ENCODE assay signal across 9 cellular contexts in the genomic region with DNA sequence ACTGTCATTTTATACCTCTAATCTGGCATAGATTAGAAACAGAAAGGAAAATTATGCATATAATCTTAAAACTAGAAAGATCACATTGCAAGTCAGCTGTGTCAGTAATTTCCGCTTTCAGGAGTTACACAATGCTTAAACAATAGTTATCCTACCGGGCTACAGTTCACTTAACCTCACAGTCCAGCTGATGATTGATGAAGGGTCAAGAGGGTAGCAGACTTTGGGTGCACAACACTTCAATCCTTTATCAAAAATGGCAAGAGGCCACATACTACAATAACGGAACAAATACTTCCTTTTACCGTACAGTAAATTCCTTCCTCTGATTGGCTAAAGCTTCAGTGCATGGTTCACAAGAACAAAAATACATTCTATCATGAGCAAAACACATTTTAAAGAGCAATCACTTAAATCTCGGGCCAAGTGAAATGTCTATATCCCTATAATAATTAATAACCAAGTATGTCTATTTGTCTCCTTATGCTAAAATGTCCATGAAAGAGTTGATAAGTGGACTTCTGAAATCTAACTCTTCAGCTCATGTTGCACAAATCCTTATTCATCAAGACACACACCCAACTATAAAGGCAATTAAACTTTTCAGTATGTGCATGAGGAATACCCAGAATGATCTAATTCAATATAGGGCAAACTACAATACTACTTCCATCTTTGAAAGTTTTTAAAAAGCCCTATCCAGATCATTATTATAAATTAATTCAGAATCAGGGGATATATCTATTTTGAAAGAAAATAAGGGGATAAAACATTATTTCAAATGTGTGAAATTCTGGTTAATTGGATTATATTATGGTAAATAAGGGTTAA.
A peak's percentile ranks its signal among the peaks of the same experiment; 100 is the strongest.
DNase-seq lines count a peak whose midpoint lies in the region; ATAC-seq, FAIRE-seq and TF ChIP-seq lines count a peak whose summit lies in the region.
"Had no signal": no experiment of that assay in that cellular context is flagged by ENCODE, and none has a peak within 500 bp of the region (broad histone marks: within the 10 kb centered on the region; RNA-seq: fewer than 3 reads in every experiment).

No MANE protein-coding gene starts in this region.

- POLR2A ChIA-PET in HepG2 (lab: Yijun Ruan, JAX): interaction anchor here (0.9 to 2.6 kb wide), 3 partner anchors 23 to 191 kb away, joined by 4 to 10 read pairs (median 6); no protein-coding TSS in a partner anchor

- ATAC-seq in DND-41 (ENCODE audit: insufficient read depth, low read depth) (no peak), HG03097 (IDR thresholded peaks at IDR 0.05; ENCODE audit: low FRiP score, unreplicated experiment) (peak; percentile 47), HepG2 (peak; percentile 96)

- H3K9me3 Mint-ChIP-seq in activated T-helper 2 cell treated with anti-CD3 and anti-CD28 coated beads, Interferon-gamma antibody, Interleukin-2, Interleukin-4, amounts not matched to agents 10 μg/mL and 5 μg/mL and 100 μg/mL, durations not matched to agents 14 hours and 24 hours and 36 hours: no peaks in the 10 kb centered on the region
- H3K9me3 Mint-ChIP-seq in chondrocyte (ENCODE audit: low read depth): no peaks in the 10 kb centered on the region

- intact Hi-C loops in activated T-helper 2 cell treated with anti-CD3 and anti-CD28 coated beads, Interferon-gamma antibody, Interleukin-2, Interleukin-4, amounts not matched to agents 10 μg/mL and 5 μg/mL and 100 μg/mL, durations not matched to agents 14 hours and 24 hours and 36 hours (cut with micrococcal nuclease): loop anchor here (1.0 kb wide), 1 partner anchor 12 kb away; no protein-coding TSS in a partner anchor
- intact Hi-C loops in HepG2 (cut with micrococcal nuclease; ENCODE audit: unreplicated experiment): loop anchor here (1.0 to 2.0 kb wide), 3 partner anchors 17 to 77 kb away; a partner anchor contains a TSS

- in situ Hi-C loops in HepG2 (cut with HindIII; ENCODE audit: extremely low pct_ligation_motif_present, low pct_unique_long_range_greater_than_20kb): no loop called here

- peaks cover 2% of the 10 kb centered on the region; the same call in 1 of the 2 replicates for H4K20me1 ChIP-seq in DND-41 (ENCODE audit: insufficient read depth, low read length)
- H4K20me1 ChIP-seq in HepG2 (ENCODE audit: insufficient read depth, low read length): no peaks in the 10 kb centered on the region

- no peaks in the 10 kb centered on the region for H3K27me3 ChIP-seq in DND-41 (ENCODE audit: insufficient read depth, low read length, poor library complexity)
- no peaks in the 10 kb centered on the region for H3K27me3 ChIP-seq in HepG2 (ENCODE audit: control insufficient read depth in 1 of 2, insufficient read depth in 2 of 2, low read length in 2 of 2)
- no peaks in the 10 kb centered on the region for H3K27me3 ChIP-seq in MG63

- H3K9ac ChIP-seq in DND-41 (ENCODE audit: low read depth, low read length): no peak overlapping the region
- H3K9ac ChIP-seq in HepG2 (ENCODE audit: insufficient read depth, low read depth, low read length): no peak overlapping the region
- H3K9ac ChIP-seq: KMS-11 had no signal

- TF ChIP-seq RAD21 in HepG2 (CRISPR knock-in tag; IDR thresholded peaks at IDR 0.05): no peak

- DNase-seq in DND-41: no peak
- DNase-seq in activated T-helper 2 cell treated with anti-CD3 and anti-CD28 coated beads, Interferon-gamma antibody, Interleukin-2, Interleukin-4, amounts not matched to agents 10 μg/mL and 5 μg/mL and 100 μg/mL, durations not matched to agents 14 hours and 24 hours and 36 hours (ENCODE audit: low spot score): no peak
- DNase-seq in HepG2 (ENCODE audit: low spot score): peak; percentile 99
- no peak for DNase-seq in chondrocyte (ENCODE audit: low spot score)
- DNase-seq in NCI-H1092 treated with DMSO at 0.1 percent for 48 hours (lab: John Stamatoyannopoulos, UW): no peak
- no peak for DNase-seq in MG63
- no peak for DNase-seq in KG1 (lab: John Stamatoyannopoulos, UW)

- H3K4me3 ChIP-seq in DND-41 (ENCODE audit: low read depth in 1 of 2, low read length in 2 of 2): no peak overlapping the region
- H3K4me3 ChIP-seq in HepG2 (replicated peaks in 1 of 3; ENCODE audit: insufficient read depth in 1 of 3, low read depth in 2 of 3, low read length in 3 of 3): peak overlapping the region in 2 of 3 experiments; percentile 15 to 21; a peak in 1 of 6 replicates
- H3K4me3 ChIP-seq in MG63: no peak overlapping the region

- FAIRE-seq in HepG2 (lab: Jason Lieb, UNC): peak; percentile 78

- H3K27ac Mint-ChIP-seq in activated T-helper 2 cell treated with anti-CD3 and anti-CD28 coated beads, Interferon-gamma antibody, Interleukin-2, Interleukin-4, amounts not matched to agents 10 μg/mL and 5 μg/mL and 100 μg/mL, durations not matched to agents 14 hours and 24 hours and 36 hours: no peak overlapping the region
- H3K27ac Mint-ChIP-seq in chondrocyte (ENCODE audit: unreplicated experiment): no peak overlapping the region

- 3% methylated on average over 5 of the region's 5 CpGs for WGBS in HepG2 (ENCODE audit: low lambda C conversion rate)

- H3K9me3 ChIP-seq in DND-41 (ENCODE audit: insufficient read depth, low read length, severe bottlenecking): no peaks in the 10 kb centered on the region
- H3K9me3 ChIP-seq in HepG2 (ENCODE audit: low read length): no peaks in the 10 kb centered on the region
- no peaks in the 10 kb centered on the region for H3K9me3 ChIP-seq in MG63

- H3K27ac ChIP-seq in DND-41 (ENCODE audit: low read length): no peak overlapping the region
- peak overlapping the region; percentile 55 for H3K27ac ChIP-seq in HepG2 (ENCODE audit: extremely low read length, insufficient read depth, low read length)
- H3K27ac ChIP-seq: KMS-11 had no signal

- H3K4me1 ChIP-seq in DND-41 (ENCODE audit: insufficient read depth, low read length) (peaks cover 15% of the 10 kb centered on the region), HepG2 (ENCODE audit: insufficient read depth, low read length) (peaks cover 66% of the 10 kb centered on the region)

- TF ChIP-seq CTCF in DND-41 (IDR thresholded peaks at IDR 0.05; ENCODE audit: borderline replicate concordance, extremely low read depth, low read length, poor library complexity, severe bottlenecking) (peak; percentile 3), HepG2 (CRISPR knock-in tag; IDR thresholded peaks at IDR 0.05) (no peak), chondrocyte (IDR thresholded peaks at IDR 0.05) (no peak)

- no peak for TF ChIP-seq POLR2A in HepG2 (IDR thresholded peaks at IDR 0.05; ENCODE audit: insufficient read depth in 1 of 2, low read depth in 2 of 2, low read length in 2 of 2)

- H3K36me3 ChIP-seq in DND-41 (ENCODE audit: insufficient read depth, low read length) (no peaks in the 10 kb centered on the region), HepG2 (replicated peaks in 1 of 2; ENCODE audit: control insufficient read depth in 1 of 2, insufficient read depth in 2 of 2, low read length in 2 of 2) (no peaks in the 10 kb centered on the region), MG63 (no peaks in the 10 kb centered on the region)

- H3K4me2 ChIP-seq in DND-41 (ENCODE audit: insufficient read depth, low read length): no peak overlapping the region
- H3K4me2 ChIP-seq in HepG2 (ENCODE audit: low read depth, low read length): peak overlapping the region; percentile 62
- H3K4me2 ChIP-seq: KMS-11 had no signal

- peaks cover 61% of the 10 kb centered on the region for H3K4me1 Mint-ChIP-seq in activated T-helper 2 cell treated with anti-CD3 and anti-CD28 coated beads, Interferon-gamma antibody, Interleukin-2, Interleukin-4, amounts not matched to agents 10 μg/mL and 5 μg/mL and 100 μg/mL, durations not matched to agents 14 hours and 24 hours and 36 hours (ENCODE audit: low read depth)
- peaks cover 17% of the 10 kb centered on the region for H3K4me1 Mint-ChIP-seq in chondrocyte (ENCODE audit: low read depth)

- H3K4me3 Mint-ChIP-seq in activated T-helper 2 cell treated with anti-CD3 and anti-CD28 coated beads, Interferon-gamma antibody, Interleukin-2, Interleukin-4, amounts not matched to agents 10 μg/mL and 5 μg/mL and 100 μg/mL, durations not matched to agents 14 hours and 24 hours and 36 hours (ENCODE audit: low read depth): peak overlapping the region; percentile 6
- H3K4me3 Mint-ChIP-seq in chondrocyte (ENCODE audit: unreplicated experiment): no peak overlapping the region

- H2AFZ ChIP-seq in DND-41 (ENCODE audit: low read depth, low read length) (no peak overlapping the region), HepG2 (ENCODE audit: low read length) (no peak overlapping the region)

- peaks cover 23% of the 10 kb centered on the region for H3K36me3 Mint-ChIP-seq in activated T-helper 2 cell treated with anti-CD3 and anti-CD28 coated beads, Interferon-gamma antibody, Interleukin-2, Interleukin-4, amounts not matched to agents 10 μg/mL and 5 μg/mL and 100 μg/mL, durations not matched to agents 14 hours and 24 hours and 36 hours (ENCODE audit: low read depth)
- H3K36me3 Mint-ChIP-seq in chondrocyte (ENCODE audit: low read depth): no peaks in the 10 kb centered on the region

- BruUV-seq in HepG2 (replicated peaks; lab: Mats Ljungman, UMichigan): no TSS peak

- H3K79me2 ChIP-seq in DND-41 (ENCODE audit: insufficient read depth, low read length) (no peaks in the 10 kb centered on the region), HepG2 (ENCODE audit: insufficient read depth, low read length) (peaks cover 5% of the 10 kb centered on the region)

- TF ChIP-seq EP300 in HepG2 (IDR thresholded peaks at IDR 0.05; ENCODE audit: low read depth in 2 of 2, low read length in 2 of 2): peak; percentile 33 to 94; a peak in 3 of 4 replicates
- TF ChIP-seq EP300 in HepG2 (CRISPR knock-in tag; IDR thresholded peaks at IDR 0.05; ENCODE audit: borderline replicate concordance): peak; percentile 85

- CTCF ChIA-PET in HepG2 (lab: Yijun Ruan, JAX; ENCODE audit: low intra/inter-chr PET ratio, low total read pairs): no interaction called here

- H3K27me3 Mint-ChIP-seq in activated T-helper 2 cell treated with anti-CD3 and anti-CD28 coated beads, Interferon-gamma antibody, Interleukin-2, Interleukin-4, amounts not matched to agents 10 μg/mL and 5 μg/mL and 100 μg/mL, durations not matched to agents 14 hours and 24 hours and 36 hours (ENCODE audit: low read depth): no peaks in the 10 kb centered on the region
- H3K27me3 Mint-ChIP-seq in chondrocyte (ENCODE audit: low read depth): no peaks in the 10 kb centered on the region

TF ChIP-seq in HepG2, 621 proteins besides CTCF, POLR2A, EP300 and RAD21 (continues in another document):
- TF ChIP-seq, protein P1, sequence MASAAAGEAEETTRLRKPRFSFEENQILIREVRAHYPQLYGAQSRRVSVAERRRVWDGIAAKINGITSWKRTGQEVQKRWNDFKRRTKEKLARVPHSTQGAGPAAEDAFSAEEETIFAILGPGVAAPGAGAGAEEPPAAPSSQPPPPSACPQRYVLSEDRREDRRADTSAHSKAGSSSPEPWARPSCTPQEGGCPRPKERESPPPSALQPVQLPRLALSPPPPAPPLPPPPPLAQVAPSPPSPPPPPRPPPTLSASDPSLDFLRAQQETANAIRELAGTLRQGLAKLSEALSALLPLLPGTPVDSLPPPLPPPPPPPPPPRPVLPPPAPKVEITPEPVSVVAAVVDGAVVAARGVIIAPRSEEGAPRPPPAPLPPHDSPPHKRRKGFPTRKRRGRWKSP (CRISPR knock-in tag; IDR thresholded peaks at IDR 0.05): peak; percentile 56; the same call in 1 of the 2 replicates
- TF ChIP-seq PTBP1 (IDR thresholded peaks at IDR 0.05; ENCODE audit: low read depth, low read length, poor library complexity, severe bottlenecking): no peak
- TF ChIP-seq SKI (IDR thresholded peaks at IDR 0.05; ENCODE audit: partially characterized antibody): peak; percentile 96
- no peak for TF ChIP-seq ZNF724P (CRISPR knock-in tag; IDR thresholded peaks at IDR 0.05; ENCODE audit: borderline replicate concordance)

Comparison
In these comparisons a context has a peak if more than half of its experiments do, and no peak if none do; other contexts are left out.
1. H3K4me3 ChIP-seq: peak in HepG2 (2 of 3); none in DND-41 (0 of 2) and MG63 (single experiment).